In the genomic region with DNA sequence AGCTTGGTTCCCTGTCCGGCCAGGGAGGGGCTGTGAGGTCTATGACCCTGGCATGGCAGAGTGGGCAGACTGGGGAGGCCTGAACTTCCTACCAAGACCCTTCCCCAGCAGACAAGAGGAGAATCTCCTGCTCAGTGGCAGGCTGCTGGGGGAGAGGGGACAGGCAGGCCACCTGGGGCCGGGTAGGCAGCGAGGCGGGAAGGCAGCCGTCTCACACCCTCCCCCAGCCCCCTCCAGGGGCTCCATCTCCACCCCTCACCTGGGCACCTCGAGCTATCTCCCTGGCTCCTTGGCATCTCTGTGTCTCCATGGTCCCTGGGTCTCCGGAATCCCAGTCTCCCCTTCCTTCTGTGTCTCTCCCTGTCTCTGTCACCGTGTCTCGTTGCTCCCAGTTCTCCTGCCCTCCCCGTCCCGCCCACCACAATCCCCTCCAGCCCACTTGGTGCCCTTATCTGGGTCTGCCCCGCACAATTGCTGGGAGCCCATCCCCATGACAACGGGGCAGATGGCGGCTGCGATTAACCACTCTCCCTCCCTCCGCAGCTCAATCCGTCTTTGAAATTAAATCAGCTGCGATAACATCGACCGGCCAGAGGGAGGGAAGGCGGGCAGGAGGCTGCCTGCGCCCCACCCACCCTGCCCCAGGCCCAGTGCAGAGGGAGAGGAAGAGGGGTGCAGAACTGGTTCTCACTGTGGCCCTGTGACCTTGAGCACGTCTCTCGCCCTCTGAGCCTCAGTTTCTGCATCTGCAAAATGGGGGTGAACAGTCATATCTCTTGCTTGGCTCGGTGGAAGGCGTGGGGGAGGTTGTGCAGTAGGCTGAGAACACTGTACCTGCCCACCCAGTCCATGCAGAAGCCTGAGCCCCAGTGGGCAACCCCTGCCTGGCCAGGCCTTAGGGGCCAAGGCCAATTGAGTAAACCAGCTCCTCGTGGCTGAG, we compare ENCODE assay signal across 1 cellular context.
TF ChIP-seq lines count a peak whose summit lies in the region.

No MANE protein-coding gene starts in this region.

TF ChIP-seq in K562, 482 proteins besides CTCF, POLR2A, EP300 and RAD21:
- no peak for TF ChIP-seq NCOA6 (IDR thresholded peaks at IDR 0.05)
- TF ChIP-seq CBFA2T2 (conservative IDR thresholded peaks at IDR 0.05), result 0 out of 2 replicates have a peak, but pooled peaks have one; percentile 5
- TF ChIP-seq NUFIP1 (IDR thresholded peaks at IDR 0.05; ENCODE audit: partially characterized antibody), result no peak
- TF ChIP-seq EGR1 (conservative IDR thresholded peaks at IDR 0.05), result peak; percentile 53
- TF ChIP-seq NCOA1 (IDR thresholded peaks at IDR 0.05; ENCODE audit: low read depth), result no peak
- TF ChIP-seq RBM25 (IDR thresholded peaks at IDR 0.05; ENCODE audit: low read depth, low read length, severe bottlenecking), result peak; percentile 92
- TF ChIP-seq ARID1B (IDR thresholded peaks at IDR 0.05), result peak; percentile 58
- TF ChIP-seq, protein P1, sequence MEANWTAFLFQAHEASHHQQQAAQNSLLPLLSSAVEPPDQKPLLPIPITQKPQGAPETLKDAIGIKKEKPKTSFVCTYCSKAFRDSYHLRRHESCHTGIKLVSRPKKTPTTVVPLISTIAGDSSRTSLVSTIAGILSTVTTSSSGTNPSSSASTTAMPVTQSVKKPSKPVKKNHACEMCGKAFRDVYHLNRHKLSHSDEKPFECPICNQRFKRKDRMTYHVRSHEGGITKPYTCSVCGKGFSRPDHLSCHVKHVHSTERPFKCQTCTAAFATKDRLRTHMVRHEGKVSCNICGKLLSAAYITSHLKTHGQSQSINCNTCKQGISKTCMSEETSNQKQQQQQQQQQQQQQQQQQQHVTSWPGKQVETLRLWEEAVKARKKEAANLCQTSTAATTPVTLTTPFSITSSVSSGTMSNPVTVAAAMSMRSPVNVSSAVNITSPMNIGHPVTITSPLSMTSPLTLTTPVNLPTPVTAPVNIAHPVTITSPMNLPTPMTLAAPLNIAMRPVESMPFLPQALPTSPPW (CRISPR knock-in tag; IDR thresholded peaks at IDR 0.05), result peak; percentile 56; the same call in 1 of the 2 replicates
- TF ChIP-seq KDM1A (IDR thresholded peaks at IDR 0.05), result peak; percentile 65 to 76; a peak in 3 of 4 replicates
- TF ChIP-seq, protein P2, sequence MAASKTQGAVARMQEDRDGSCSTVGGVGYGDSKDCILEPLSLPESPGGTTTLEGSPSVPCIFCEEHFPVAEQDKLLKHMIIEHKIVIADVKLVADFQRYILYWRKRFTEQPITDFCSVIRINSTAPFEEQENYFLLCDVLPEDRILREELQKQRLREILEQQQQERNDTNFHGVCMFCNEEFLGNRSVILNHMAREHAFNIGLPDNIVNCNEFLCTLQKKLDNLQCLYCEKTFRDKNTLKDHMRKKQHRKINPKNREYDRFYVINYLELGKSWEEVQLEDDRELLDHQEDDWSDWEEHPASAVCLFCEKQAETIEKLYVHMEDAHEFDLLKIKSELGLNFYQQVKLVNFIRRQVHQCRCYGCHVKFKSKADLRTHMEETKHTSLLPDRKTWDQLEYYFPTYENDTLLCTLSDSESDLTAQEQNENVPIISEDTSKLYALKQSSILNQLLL (CRISPR knock-in tag; IDR thresholded peaks at IDR 0.05; ENCODE audit: borderline replicate concordance), result no peak
- TF ChIP-seq TAL1 (IDR thresholded peaks at IDR 0.05), result peak; percentile 34
- 0 out of 3 replicates have a peak, but pooled peaks of 1 of the 2 experiments have one; percentile 16 for TF ChIP-seq CBX3 (IDR thresholded peaks at IDR 0.05; ENCODE audit: borderline replicate concordance in 1 of 2, low read length in 2 of 2)
- peak; percentile 86; the same call in 1 of the 2 replicates for TF ChIP-seq CBX1 (IDR thresholded peaks at IDR 0.05; ENCODE audit: low read depth)
- peak; percentile 6; the same call in 1 of the 2 replicates for TF ChIP-seq TEAD4 (IDR thresholded peaks at IDR 0.05; ENCODE audit: low read length)
- no peak for TF ChIP-seq TEAD4 (CRISPR knock-in tag; IDR thresholded peaks at IDR 0.05; ENCODE audit: borderline replicate concordance)
- peak in 1 of 2 experiments; percentile 79; a peak in 3 of 4 replicates for TF ChIP-seq RCOR1 (IDR thresholded peaks at IDR 0.05; ENCODE audit: borderline replicate concordance in 1 of 2, low read depth in 2 of 2, low read length in 2 of 2)
- TF ChIP-seq CTBP1 (IDR thresholded peaks at IDR 0.05; ENCODE audit: borderline replicate concordance), result no peak
- no peak for TF ChIP-seq TOE1 (IDR thresholded peaks at IDR 0.05; ENCODE audit: borderline replicate concordance)
- no peak for TF ChIP-seq TOE1 (CRISPR knock-in tag; IDR thresholded peaks at IDR 0.05; ENCODE audit: borderline replicate concordance, low read depth)
- TF ChIP-seq DPF2 (IDR thresholded peaks at IDR 0.05), result peak; percentile 27; the same call in 1 of the 2 replicates
- no peak for TF ChIP-seq RUNX1 (IDR thresholded peaks at IDR 0.05; ENCODE audit: low read depth)
- TF ChIP-seq CBFA2T3 (IDR thresholded peaks at IDR 0.05), result peak; percentile 35; the same call in 1 of the 2 replicates
- peak; percentile 81 for TF ChIP-seq RFX1 (IDR thresholded peaks at IDR 0.05)
- peak; percentile 97 for TF ChIP-seq ADNP (tag; IDR thresholded peaks at IDR 0.05)
- peak; percentile 100 for TF ChIP-seq ESRRA (IDR thresholded peaks at IDR 0.05; ENCODE audit: borderline replicate concordance, low read depth)
- TF ChIP-seq TCF3 (CRISPR knock-in tag; IDR thresholded peaks at IDR 0.05), result peak; percentile 39; the same call in 1 of the 2 replicates
- no peak for TF ChIP-seq KHSRP (IDR thresholded peaks at IDR 0.05)
- TF ChIP-seq PTBP1 (IDR thresholded peaks at IDR 0.05; ENCODE audit: low read depth, low read length), result no peak
- no peak for TF ChIP-seq FOXK2 (conservative IDR thresholded peaks at IDR 0.05 in 1 of 2, IDR thresholded peaks at IDR 0.05 in 1 of 2; ENCODE audit: low read depth in 2 of 2)
- no peak for TF ChIP-seq POLR2H (tag; IDR thresholded peaks at IDR 0.05; ENCODE audit: low read depth)
- peak; percentile 78 for TF ChIP-seq BCOR (IDR thresholded peaks at IDR 0.05)
- TF ChIP-seq, protein P3, sequence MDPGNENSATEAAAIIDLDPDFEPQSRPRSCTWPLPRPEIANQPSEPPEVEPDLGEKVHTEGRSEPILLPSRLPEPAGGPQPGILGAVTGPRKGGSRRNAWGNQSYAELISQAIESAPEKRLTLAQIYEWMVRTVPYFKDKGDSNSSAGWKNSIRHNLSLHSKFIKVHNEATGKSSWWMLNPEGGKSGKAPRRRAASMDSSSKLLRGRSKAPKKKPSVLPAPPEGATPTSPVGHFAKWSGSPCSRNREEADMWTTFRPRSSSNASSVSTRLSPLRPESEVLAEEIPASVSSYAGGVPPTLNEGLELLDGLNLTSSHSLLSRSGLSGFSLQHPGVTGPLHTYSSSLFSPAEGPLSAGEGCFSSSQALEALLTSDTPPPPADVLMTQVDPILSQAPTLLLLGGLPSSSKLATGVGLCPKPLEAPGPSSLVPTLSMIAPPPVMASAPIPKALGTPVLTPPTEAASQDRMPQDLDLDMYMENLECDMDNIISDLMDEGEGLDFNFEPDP (CRISPR knock-in tag; IDR thresholded peaks at IDR 0.05), result no peak
- TF ChIP-seq ZNF224 (CRISPR knock-in tag; IDR thresholded peaks at IDR 0.05), result no peak
- TF ChIP-seq DEAF1 (CRISPR knock-in tag; IDR thresholded peaks at IDR 0.05), result no peak
- no peak for TF ChIP-seq RBM17 (IDR thresholded peaks at IDR 0.05; ENCODE audit: borderline replicate concordance, low read depth, low read length)
- no peak for TF ChIP-seq POLR3G (IDR thresholded peaks at IDR 0.05; ENCODE audit: extremely low read depth, insufficient read length, insufficient replicate concordance)
- no peak for TF ChIP-seq SIX5 (IDR thresholded peaks at IDR 0.05; ENCODE audit: borderline replicate concordance in 1 of 2, insufficient read depth in 1 of 2, low read depth in 1 of 2, low read length in 2 of 2)
- TF ChIP-seq ZBTB34 (CRISPR knock-in tag; IDR thresholded peaks at IDR 0.05), result no peak
- TF ChIP-seq, protein P4, sequence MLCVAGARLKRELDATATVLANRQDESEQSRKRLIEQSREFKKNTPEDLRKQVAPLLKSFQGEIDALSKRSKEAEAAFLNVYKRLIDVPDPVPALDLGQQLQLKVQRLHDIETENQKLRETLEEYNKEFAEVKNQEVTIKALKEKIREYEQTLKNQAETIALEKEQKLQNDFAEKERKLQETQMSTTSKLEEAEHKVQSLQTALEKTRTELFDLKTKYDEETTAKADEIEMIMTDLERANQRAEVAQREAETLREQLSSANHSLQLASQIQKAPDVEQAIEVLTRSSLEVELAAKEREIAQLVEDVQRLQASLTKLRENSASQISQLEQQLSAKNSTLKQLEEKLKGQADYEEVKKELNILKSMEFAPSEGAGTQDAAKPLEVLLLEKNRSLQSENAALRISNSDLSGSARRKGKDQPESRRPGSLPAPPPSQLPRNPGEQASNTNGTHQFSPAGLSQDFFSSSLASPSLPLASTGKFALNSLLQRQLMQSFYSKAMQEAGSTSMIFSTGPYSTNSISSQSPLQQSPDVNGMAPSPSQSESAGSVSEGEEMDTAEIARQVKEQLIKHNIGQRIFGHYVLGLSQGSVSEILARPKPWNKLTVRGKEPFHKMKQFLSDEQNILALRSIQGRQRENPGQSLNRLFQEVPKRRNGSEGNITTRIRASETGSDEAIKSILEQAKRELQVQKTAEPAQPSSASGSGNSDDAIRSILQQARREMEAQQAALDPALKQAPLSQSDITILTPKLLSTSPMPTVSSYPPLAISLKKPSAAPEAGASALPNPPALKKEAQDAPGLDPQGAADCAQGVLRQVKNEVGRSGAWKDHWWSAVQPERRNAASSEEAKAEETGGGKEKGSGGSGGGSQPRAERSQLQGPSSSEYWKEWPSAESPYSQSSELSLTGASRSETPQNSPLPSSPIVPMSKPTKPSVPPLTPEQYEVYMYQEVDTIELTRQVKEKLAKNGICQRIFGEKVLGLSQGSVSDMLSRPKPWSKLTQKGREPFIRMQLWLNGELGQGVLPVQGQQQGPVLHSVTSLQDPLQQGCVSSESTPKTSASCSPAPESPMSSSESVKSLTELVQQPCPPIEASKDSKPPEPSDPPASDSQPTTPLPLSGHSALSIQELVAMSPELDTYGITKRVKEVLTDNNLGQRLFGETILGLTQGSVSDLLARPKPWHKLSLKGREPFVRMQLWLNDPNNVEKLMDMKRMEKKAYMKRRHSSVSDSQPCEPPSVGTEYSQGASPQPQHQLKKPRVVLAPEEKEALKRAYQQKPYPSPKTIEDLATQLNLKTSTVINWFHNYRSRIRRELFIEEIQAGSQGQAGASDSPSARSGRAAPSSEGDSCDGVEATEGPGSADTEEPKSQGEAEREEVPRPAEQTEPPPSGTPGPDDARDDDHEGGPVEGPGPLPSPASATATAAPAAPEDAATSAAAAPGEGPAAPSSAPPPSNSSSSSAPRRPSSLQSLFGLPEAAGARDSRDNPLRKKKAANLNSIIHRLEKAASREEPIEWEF (CRISPR knock-in tag; IDR thresholded peaks at IDR 0.05), result no peak
- TF ChIP-seq GATA2 (CRISPR knock-in tag; IDR thresholded peaks at IDR 0.05), result peak; percentile 37; the same call in 1 of the 2 replicates
- no peak for TF ChIP-seq ZNF121 (CRISPR knock-in tag; conservative IDR thresholded peaks at IDR 0.05)
TF ChIP-seq in K562: peak in this region for 19.
